7 cellular contexts compared by ENCODE assay signal in the genomic region with DNA sequence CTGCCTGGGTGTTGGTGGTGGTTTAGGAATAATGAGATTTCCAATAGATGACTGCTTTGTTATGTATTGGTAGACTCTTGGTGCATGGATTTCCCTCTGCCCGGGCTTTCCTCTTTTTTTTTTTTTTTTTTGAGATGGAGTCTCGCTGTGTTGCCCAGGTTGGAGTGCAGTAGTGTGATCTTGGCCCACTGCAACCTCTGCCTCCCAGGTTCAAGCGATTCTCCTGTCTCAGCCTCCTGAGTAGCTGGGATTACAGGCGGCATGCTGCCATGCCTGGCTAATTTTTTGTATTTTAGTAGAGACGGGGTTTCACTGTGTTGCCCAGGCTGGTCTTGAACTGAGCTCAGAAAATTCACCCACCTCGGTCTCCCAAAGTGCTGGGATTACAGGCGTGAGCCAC. TPM values are rescaled to one million over a fixed set of nuclear protein-coding genes. Genes with fewer than 3 reads are reported as not detected.
DNase-seq lines count a peak whose midpoint lies in the region; ATAC-seq, FAIRE-seq and TF ChIP-seq lines count a peak whose summit lies in the region.
"Not testable (repeated sequence)": the region's sequence is repeated elsewhere in the genome, so short reads cannot be mapped to it uniquely, and the experiment has no call there.

No MANE protein-coding gene starts in this region.

- H4K5ac ChIP-seq in H1 (ENCODE audit: insufficient read length, low read depth, low read length): not testable (repeated sequence)

- not testable (repeated sequence) for H3K9ac ChIP-seq in H1 (replicated peaks in 1 of 4; ENCODE audit: extremely low read depth in 1 of 4, low read depth in 3 of 4, low read length in 3 of 4); mesenchymal stem cell (ENCODE audit: low read length)

- 85% methylated on average over 7 of the region's 7 CpGs; no CpG with 5 or more reads in 1 of the 2 experiments for WGBS in H1 (ENCODE audit: extremely low coverage in 1 of 2, insufficient coverage in 1 of 2, insufficient read length in 1 of 2, insufficient replicate concordance in 2 of 2, low coverage in 1 of 2, low lambda C conversion rate in 2 of 2, missing lambda C conversion rate in 1 of 2), 2 experiments
- 94% methylated on average over 6 of the region's 7 CpGs for WGBS in mesenchymal stem cell

- peaks cover 47% of the 10 kb centered on the region for H3K4me1 ChIP-seq in CD8-positive, alpha-beta memory T cell (ENCODE audit: insufficient read depth, low read length)
- not testable (repeated sequence) for H3K4me1 ChIP-seq in H1 (replicated peaks in 1 of 4; ENCODE audit: control insufficient read depth in 3 of 4, insufficient read depth in 4 of 4, low read length in 3 of 4); mesenchymal stem cell (ENCODE audit: control insufficient read depth, insufficient read depth, low read depth, low read length)

- H3K23ac ChIP-seq in H1 (ENCODE audit: insufficient read length); mesenchymal stem cell (ENCODE audit: low read length in 2 of 2): not testable (repeated sequence)

- not testable (repeated sequence) for H3K9me3 ChIP-seq in CD8-positive, alpha-beta memory T cell (ENCODE audit: low read length); KOPT-K1 (ENCODE audit: insufficient read depth, low read length, poor library complexity, severe bottlenecking); H1 (ENCODE audit: insufficient read depth in 2 of 2, low read depth in 1 of 2, low read length in 1 of 2); mesenchymal stem cell (ENCODE audit: control insufficient read depth, low read length)

- TF ChIP-seq POLR2A in H1 (IDR thresholded peaks at IDR 0.05; ENCODE audit: control extremely low read depth in 1 of 2, low read depth in 2 of 2, low read length in 2 of 2): not testable (repeated sequence)

- H4K8ac ChIP-seq in H1 (ENCODE audit: extremely low read depth, insufficient read depth, low read length): not testable (repeated sequence)
- H4K8ac ChIP-seq in mesenchymal stem cell (ENCODE audit: low read length): peak overlapping the region; percentile 21

- not testable (repeated sequence) for H3K27me3 ChIP-seq in CD8-positive, alpha-beta memory T cell (ENCODE audit: insufficient read depth, low read length, poor library complexity, severe bottlenecking); H1 (replicated peaks in 1 of 4; ENCODE audit: control insufficient read depth in 3 of 4, extremely low read depth in 1 of 4, insufficient read depth in 3 of 4, low read length in 3 of 4); mesenchymal stem cell (ENCODE audit: control insufficient read depth in 1 of 2, insufficient read depth in 1 of 2, low read length in 2 of 2)

- DNase-seq in CD8-positive, alpha-beta memory T cell; WTC11 (ENCODE audit: low spot score); H1 (ENCODE audit: low read depth in 1 of 2, low spot score in 2 of 2); mesenchymal stem cell; progenitor cell of endocrine pancreas (ENCODE audit: low spot score, unreplicated experiment): not testable (repeated sequence)

- H3K27ac Mint-ChIP-seq in CD8-positive, alpha-beta memory T cell: peak overlapping the region in 5 of 8 donors; percentile 55 to 91 (median 67)
- peak overlapping the region; percentile 93 for H3K27ac Mint-ChIP-seq in WTC11
- peak overlapping the region; percentile 72 for H3K27ac Mint-ChIP-seq in activated T-helper 17 cell treated with anti-CD3 and anti-CD28 coated beads, Interleukin-2, amount 50 U/mL, for 72 hours
- H3K27ac Mint-ChIP-seq in progenitor cell of endocrine pancreas: peak overlapping the region; percentile 76

- peaks cover 0 to 30% of the 10 kb centered on the region in 2 experiments; a peak in 3 of 4 replicates for H3K79me2 ChIP-seq in H1 (ENCODE audit: control insufficient read depth in 1 of 2, insufficient read depth in 2 of 2, low read length in 2 of 2)

- H3K18ac ChIP-seq in H1 (ENCODE audit: extremely low read depth, low read length); mesenchymal stem cell (ENCODE audit: low read depth in 1 of 2, low read length in 2 of 2): not testable (repeated sequence)

- H3K36me3 Mint-ChIP-seq in CD8-positive, alpha-beta memory T cell; WTC11; activated T-helper 17 cell treated with anti-CD3 and anti-CD28 coated beads, Interleukin-2, amount 50 U/mL, for 72 hours (ENCODE audit: low read depth); progenitor cell of endocrine pancreas (ENCODE audit: insufficient read depth): not testable (repeated sequence)

- H2BK12ac ChIP-seq in H1 (ENCODE audit: low read depth, low read length): not testable (repeated sequence)
- H2BK12ac ChIP-seq in mesenchymal stem cell (ENCODE audit: low read length in 2 of 2): peak overlapping the region in 1 of 2 experiments; percentile 15

- not testable (repeated sequence) for H2AFZ ChIP-seq in H1 (ENCODE audit: low read length); mesenchymal stem cell (ENCODE audit: low read depth, low read length)

- H2BK20ac ChIP-seq in H1 (ENCODE audit: low read length): not testable (repeated sequence)

- not testable (repeated sequence) for TF ChIP-seq CTCF in WTC11 (IDR thresholded peaks at IDR 0.05); H1 (IDR thresholded peaks at IDR 0.05; ENCODE audit: control extremely low read depth in 1 of 3, insufficient read depth in 1 of 3, low read depth in 1 of 3, low read length in 3 of 3); progenitor cell of endocrine pancreas (IDR thresholded peaks at IDR 0.05; ENCODE audit: unreplicated experiment)

- not testable (repeated sequence) for TF ChIP-seq RAD21 in H1 (IDR thresholded peaks at IDR 0.05 in 1 of 2, conservative IDR thresholded peaks at IDR 0.05 in 1 of 2; ENCODE audit: low read depth in 2 of 2, low read length in 2 of 2)

- H3K79me1 ChIP-seq in H1 (ENCODE audit: low read depth, low read length): not testable (repeated sequence)
- H3K79me1 ChIP-seq in mesenchymal stem cell (replicated peaks; ENCODE audit: low read length, poor library complexity, severe bottlenecking): peaks cover 35% of the 10 kb centered on the region

- not testable (repeated sequence) for ATAC-seq in WTC11; activated T-helper 17 cell treated with anti-CD3 and anti-CD28 coated beads, Interleukin-2, amount 50 U/mL, for 72 hours (replicated peaks)

- H3K9me3 Mint-ChIP-seq in CD8-positive, alpha-beta memory T cell; WTC11; activated T-helper 17 cell treated with anti-CD3 and anti-CD28 coated beads, Interleukin-2, amount 50 U/mL, for 72 hours; progenitor cell of endocrine pancreas (ENCODE audit: low read depth): not testable (repeated sequence)

- not testable (repeated sequence) for H3K4me2 ChIP-seq in H1 (ENCODE audit: insufficient read depth in 1 of 2, low read depth in 2 of 2, low read length in 2 of 2); mesenchymal stem cell (ENCODE audit: low read length, poor library complexity, severe bottlenecking)

- not testable (repeated sequence) for H2BK15ac ChIP-seq in H1 (ENCODE audit: low read length); mesenchymal stem cell (ENCODE audit: low read depth, poor library complexity, severe bottlenecking)

- not testable (repeated sequence) for H3K14ac ChIP-seq in H1 (ENCODE audit: insufficient read length); mesenchymal stem cell (ENCODE audit: low read length in 2 of 2)

- not testable (repeated sequence) for H3K56ac ChIP-seq in H1 (replicated peaks; ENCODE audit: insufficient read length, low read depth, low read length)

- peak overlapping the region; percentile 52; the same call in 1 of the 2 replicates for H2BK5ac ChIP-seq in H1 (ENCODE audit: low read depth, low read length)
- H2BK5ac ChIP-seq in mesenchymal stem cell (ENCODE audit: low read depth, low read length, poor library complexity, severe bottlenecking): not testable (repeated sequence)

- not testable (repeated sequence) for H4K91ac ChIP-seq in H1 (replicated peaks; ENCODE audit: insufficient read length, low read length); mesenchymal stem cell (ENCODE audit: low read length)

- not testable (repeated sequence) for H2BK120ac ChIP-seq in H1 (replicated peaks; ENCODE audit: low read depth, low read length)
- peak overlapping the region; percentile 75 for H2BK120ac ChIP-seq in mesenchymal stem cell (ENCODE audit: low read depth, low read length)

- H3K4me1 Mint-ChIP-seq in CD8-positive, alpha-beta memory T cell: peaks cover 41 to 70% (median 57%) of the 10 kb centered on the region in 3 donors
- H3K4me1 Mint-ChIP-seq in WTC11: peaks cover 24% of the 10 kb centered on the region
- H3K4me1 Mint-ChIP-seq in activated T-helper 17 cell treated with anti-CD3 and anti-CD28 coated beads, Interleukin-2, amount 50 U/mL, for 72 hours: peaks cover 27% of the 10 kb centered on the region
- not testable (repeated sequence) for H3K4me1 Mint-ChIP-seq in progenitor cell of endocrine pancreas (ENCODE audit: low read depth)

- not testable (repeated sequence) for H4K20me1 ChIP-seq in H1 (replicated peaks in 1 of 2; ENCODE audit: control insufficient read depth in 1 of 2, insufficient read depth in 2 of 2, low read length in 2 of 2)

- not testable (repeated sequence) for FAIRE-seq in H1 (lab: Jason Lieb, UNC)

- POLR2A ChIA-PET in CD8-positive, alpha-beta memory T cell (lab: Charles Lee): not testable (repeated sequence)
- POLR2A ChIA-PET in WTC11 (lab: Charles Lee): interaction anchor here (0.6 to 0.8 kb wide), 2 partner anchors 9 to 11 kb away, joined by 3 read pairs; partner anchors contain the start of gene GATAD2A
- POLR2A ChIA-PET in H1 (lab: Charles Lee; ENCODE audit: partially characterized antibody): interaction anchor here (1.1 to 7.8 kb wide), 5 partner anchors 10 to 92 kb away, joined by 3 to 63 read pairs (median 5); partner anchors contain the start of gene GATAD2A

- not testable (repeated sequence) for H3K4me3 ChIP-seq in CD8-positive, alpha-beta memory T cell (ENCODE audit: low read length); H1 (ENCODE audit: extremely low read depth in 1 of 4, insufficient read depth in 2 of 4, low read depth in 3 of 4, low read length in 4 of 4); mesenchymal stem cell (ENCODE audit: insufficient read depth in 1 of 2, low read depth in 1 of 2, low read length in 2 of 2)

- peak overlapping the region; percentile 49 for H3K27ac ChIP-seq in CD8-positive, alpha-beta memory T cell (ENCODE audit: low read depth, low read length)
- H3K27ac ChIP-seq in KOPT-K1 (ENCODE audit: low read depth, low read length, poor library complexity, severe bottlenecking): peak overlapping the region; percentile 56
- H3K27ac ChIP-seq in H1 (ENCODE audit: low read depth, low read length); mesenchymal stem cell (ENCODE audit: low read length, poor library complexity, severe bottlenecking): not testable (repeated sequence)

- H2AK5ac ChIP-seq in H1 (ENCODE audit: low read depth, low read length); mesenchymal stem cell (ENCODE audit: low read length, severe bottlenecking): not testable (repeated sequence)

- not testable (repeated sequence) for H3K36me3 ChIP-seq in CD8-positive, alpha-beta memory T cell (ENCODE audit: insufficient read depth, low read length); KOPT-K1 (ENCODE audit: insufficient read depth, low read length); H1 (ENCODE audit: control insufficient read depth in 2 of 4, insufficient read depth in 4 of 4, low read length in 3 of 4); mesenchymal stem cell (ENCODE audit: control insufficient read depth in 1 of 2, insufficient read depth in 2 of 2, low read depth in 1 of 2, low read length in 2 of 2)

- not testable (repeated sequence) for H3K23me2 ChIP-seq in H1 (ENCODE audit: low read depth, low read length)

- CTCF ChIA-PET in CD8-positive, alpha-beta memory T cell (lab: Charles Lee): interaction anchor here (1.4 kb wide), 1 partner anchor 9 kb away, joined by 4 read pairs; no protein-coding TSS in a partner anchor
- CTCF ChIA-PET in WTC11 (lab: Charles Lee) (interaction anchor here (1.6 kb wide), 1 partner anchor 52 kb away, joined by 5 read pairs; no protein-coding TSS in a partner anchor), H1 (lab: Charles Lee; ENCODE audit: partially characterized antibody) (interaction anchor here (1.1 to 1.7 kb wide), 4 partner anchors 11 to 30 kb away, joined by 3 to 14 read pairs (median 6); partner anchors contain the start of gene GATAD2A)

- TF ChIP-seq EP300 in H1 (IDR thresholded peaks at IDR 0.05; ENCODE audit: borderline replicate concordance in 1 of 2, low read depth in 2 of 2, low read length in 2 of 2): not testable (repeated sequence)

- H3K4ac ChIP-seq in H1 (replicated peaks; ENCODE audit: insufficient read length, low read depth, low read length): not testable (repeated sequence)
- peak overlapping the region in 1 of 2 experiments; percentile 58 for H3K4ac ChIP-seq in mesenchymal stem cell (ENCODE audit: low read depth in 1 of 2, low read length in 2 of 2)

- H3K4me3 Mint-ChIP-seq in CD8-positive, alpha-beta memory T cell: peak overlapping the region in 2 of 7 donors; percentile 51 to 60
- not testable (repeated sequence) for H3K4me3 Mint-ChIP-seq in WTC11; progenitor cell of endocrine pancreas (ENCODE audit: low read depth)
- peak overlapping the region; percentile 45 for H3K4me3 Mint-ChIP-seq in activated T-helper 17 cell treated with anti-CD3 and anti-CD28 coated beads, Interleukin-2, amount 50 U/mL, for 72 hours

- H3K27me3 Mint-ChIP-seq in CD8-positive, alpha-beta memory T cell; WTC11 (ENCODE audit: low read depth); activated T-helper 17 cell treated with anti-CD3 and anti-CD28 coated beads, Interleukin-2, amount 50 U/mL, for 72 hours; progenitor cell of endocrine pancreas: not testable (repeated sequence)

RNA-seq across cellular contexts. Expression of gene GATAD2A, which starts 11.1 kb away (rescaled TPM):
- total RNA-seq in CD8-positive, alpha-beta memory T cell: 100 to 1,000 TPM; 176 to 182 TPM
- 46.9 TPM for polyA plus RNA-seq in CD8-positive, alpha-beta memory T cell
- total RNA-seq in WTC11 (2021) (186 to 209 TPM (median 189 TPM) in 3 replicates), progenitor cell of endocrine pancreas (91.0 and 98.7 TPM in 2 replicates)
- 100 to 1,000 TPM in 1 of 2 donors, 10 to 100 TPM in 1; 88.0 to 160 TPM for total RNA-seq in activated T-helper 17 cell treated with anti-CD3 and anti-CD28 coated beads, Interleukin-2, amount 50 U/mL, for 72 hours
- total RNA-seq in H1 (2021; fragmentation: NEBNext Ultra II Directional; extraction: Animal tissue kit (Norgen Biotek cat#: 25700)): 205 and 210 TPM in 2 replicates
- polyA plus RNA-seq in H1 (2011; rRNA removed): 38.4 and 54.9 TPM in 2 replicates
- 40.1 TPM for polyA plus RNA-seq in H1 (2011; cell fraction: cytosol; rRNA removed)
- polyA plus RNA-seq in H1 (2011; cell fraction: nucleus; rRNA removed): 48.0 TPM
- polyA plus RNA-seq in H1 (2012, experiment 1 of 2): 71.5 to 98.9 TPM (median 84.3 TPM) in 4 replicates
- polyA plus RNA-seq in H1 (2012, experiment 2 of 2): 49.7 TPM
- polyA plus RNA-seq in H1 (2013, experiment 1 of 2): 69.1 TPM
- 71.8 TPM for polyA plus RNA-seq in H1 (2013, experiment 2 of 2)
- polyA minus RNA-seq in H1 (2011; rRNA and poly(A)+ RNA removed): 22.1 and 22.6 TPM in 2 replicates
- 76.8 TPM for polyA minus RNA-seq in H1 (2011; cell fraction: cytosol; rRNA and poly(A)+ RNA removed)
- 33.9 TPM for polyA minus RNA-seq in H1 (2011; cell fraction: nucleus; rRNA and poly(A)+ RNA removed)
- 46.1 TPM for polyA plus RNA-seq in mesenchymal stem cell (2013, experiment 1 of 2)
- polyA plus RNA-seq in mesenchymal stem cell (2013, experiment 2 of 2): 42.5 TPM
